In genomic region chr18:71105994-71106546, GRCh38 we compare ENCODE assay signal across 15 cellular contexts.
DNase-seq lines count a peak whose midpoint lies in the region; ATAC-seq and TF ChIP-seq lines count a peak whose summit lies in the region.
"Had no signal": no experiment of that assay in that cellular context is flagged by ENCODE, and none has a peak within 500 bp of the region (broad histone marks: within the 10 kb centered on the region; RNA-seq: fewer than 3 reads in every experiment).

No MANE protein-coding gene starts in this region.

- H3K27me3 ChIP-seq in A673 (replicated peaks; ENCODE audit: insufficient read depth, low read depth, low read length, poor library complexity) (no peaks in the 10 kb centered on the region), dorsolateral prefrontal cortex (no peaks in the 10 kb centered on the region)
- H3K27me3 ChIP-seq: BE2C, SJCRH30 had no signal

- POLR2A ChIA-PET in A673 (lab: Charles Lee; ENCODE audit: low non-redundant PET), result no interaction called here

- peak overlapping the region; percentile 45 for H3K27ac ChIP-seq in A673 (ENCODE audit: low read depth, low read length, poor library complexity, severe bottlenecking)
- H3K27ac ChIP-seq in coronary artery, result peak overlapping the region; percentile 33 to 84
- peak overlapping the region in 29 of 59 donors; percentile 1 to 70 (median 39) for H3K27ac ChIP-seq in dorsolateral prefrontal cortex
- H3K27ac ChIP-seq: SJCRH30 had no signal

- no TSS peak for BruUV-seq in A673 (replicated peaks; lab: Mats Ljungman, UMichigan)

- TF ChIP-seq CTCF in A673 (conservative IDR thresholded peaks at IDR 0.05; ENCODE audit: low read depth, low read length) (no peak), coronary artery (IDR thresholded peaks at IDR 0.05) (no peak), dorsolateral prefrontal cortex (IDR thresholded peaks at IDR 0.05 in 54 of 56, conservative IDR thresholded peaks at IDR 0.05 in 2 of 56; ENCODE audit: low read depth in 1 of 56, partially characterized antibody in 56 of 56) (no peak)

- ATAC-seq in GM18868 (IDR thresholded peaks at IDR 0.05; ENCODE audit: unreplicated experiment), result peak; percentile 5
- ATAC-seq in sciatic nerve, result peak; percentile 71

- no peaks in the 10 kb centered on the region for H3K9me3 ChIP-seq in A673 (ENCODE audit: low read depth, low read length, poor library complexity, severe bottlenecking)
- H3K9me3 ChIP-seq: BE2C, SJCRH30 had no signal

- intact Hi-C loops in A673 (cut with micrococcal nuclease; ENCODE audit: unreplicated experiment), result no loop called here
- intact Hi-C loops in sciatic nerve (cut with DNase I), result no loop called here
- intact Hi-C loops in dorsolateral prefrontal cortex (cut with DNase I), result no loop called here

- no peak overlapping the region for H3K4me3 ChIP-seq in A673 (ENCODE audit: low read depth, low read length, poor library complexity, severe bottlenecking)
- no peak overlapping the region for H3K4me3 ChIP-seq in coronary artery
- no peak overlapping the region for H3K4me3 ChIP-seq in dorsolateral prefrontal cortex
- H3K4me3 ChIP-seq: SJCRH30 had no signal

- CTCF ChIA-PET in A673 (lab: Charles Lee), result no interaction called here

- DNase-seq in A673 (ENCODE audit: low spot score), result no peak
- no peak for DNase-seq in coronary artery (ENCODE audit: low spot score)
- DNase-seq in sciatic nerve (ENCODE audit: low spot score), result no peak
- DNase-seq in iPS-NIHi11 (ENCODE audit: low spot score), result no peak
- DNase-seq in dorsolateral prefrontal cortex, result no peak
- no peak for DNase-seq in NCI-H2107 treated with DMSO at 0.1 percent for 48 hours (lab: John Stamatoyannopoulos, UW; ENCODE audit: unreplicated experiment)
- DNase-seq: BE2C; CD4-positive, alpha-beta T cell; DMS79; H9; MM.1S; NCI-H187; NK-92 treated with Interleukin-12 subunit alpha and Interleukin-12 subunit beta, amount 100 ng/mL, for 24 hours had no signal

- peaks cover 22% of the 10 kb centered on the region for H3K4me1 ChIP-seq in A673 (ENCODE audit: insufficient read depth, low read length, poor library complexity, severe bottlenecking)
- H3K4me1 ChIP-seq: BE2C, SJCRH30 had no signal

- H3K36me3 ChIP-seq in A673 (ENCODE audit: insufficient read depth, low read length, poor library complexity, severe bottlenecking), result no peaks in the 10 kb centered on the region
- H3K36me3 ChIP-seq: BE2C, SJCRH30 had no signal
